Comparison of ENCODE assay signal across 10 cellular contexts in genomic region chr2:238158018-238158806, GRCh38. TPM values are rescaled to one million over a fixed set of nuclear protein-coding genes. Genes with fewer than 3 reads are reported as not detected.
DNase-seq lines count a peak whose midpoint lies in the region; ATAC-seq, FAIRE-seq and TF ChIP-seq lines count a peak whose summit lies in the region.
"Had no signal": no experiment of that assay in that cellular context is flagged by ENCODE, and none has a peak within 500 bp of the region (broad histone marks: within the 10 kb centered on the region; RNA-seq: fewer than 3 reads in every experiment).

No MANE protein-coding gene starts in this region.

- H3K4me3 Mint-ChIP-seq in memory B cell = peak overlapping the region; percentile 53
- no peak overlapping the region for H3K4me3 Mint-ChIP-seq in activated T-helper 17 cell treated with anti-CD3 and anti-CD28 coated beads, Interleukin-2, amount 50 U/mL, for 72 hours
- H3K4me3 Mint-ChIP-seq in activated CD4-positive, alpha-beta memory T cell treated with anti-CD3 and anti-CD28 coated beads for 36 hours = no peak overlapping the region

- H3K4me1 Mint-ChIP-seq in memory B cell = peaks cover 12% of the 10 kb centered on the region
- no peaks in the 10 kb centered on the region for H3K4me1 Mint-ChIP-seq in activated T-helper 17 cell treated with anti-CD3 and anti-CD28 coated beads, Interleukin-2, amount 50 U/mL, for 72 hours
- peaks cover 6% of the 10 kb centered on the region for H3K4me1 Mint-ChIP-seq in activated CD4-positive, alpha-beta memory T cell treated with anti-CD3 and anti-CD28 coated beads for 36 hours (ENCODE audit: low read depth)

- H3K27ac ChIP-seq in heart left ventricle = no peak overlapping the region
- no peak overlapping the region for H3K27ac ChIP-seq in right atrium auricular region
- no peak overlapping the region for H3K27ac ChIP-seq in upper lobe of left lung

- H3K9me3 ChIP-seq in heart left ventricle (no peaks in the 10 kb centered on the region), right atrium auricular region (no peaks in the 10 kb centered on the region), upper lobe of left lung (no peaks in the 10 kb centered on the region)

- TF ChIP-seq EP300 in upper lobe of left lung (IDR thresholded peaks at IDR 0.05) = no peak

- no peaks in the 10 kb centered on the region for H3K36me3 Mint-ChIP-seq in memory B cell
- H3K36me3 Mint-ChIP-seq in activated T-helper 17 cell treated with anti-CD3 and anti-CD28 coated beads, Interleukin-2, amount 50 U/mL, for 72 hours (ENCODE audit: low read depth) = no peaks in the 10 kb centered on the region
- H3K36me3 Mint-ChIP-seq in activated CD4-positive, alpha-beta memory T cell treated with anti-CD3 and anti-CD28 coated beads for 36 hours = no peaks in the 10 kb centered on the region

- DNase-seq in heart left ventricle = peak in 4 of 5 donors; percentile 7 to 52 (median 22)
- DNase-seq in right atrium auricular region (ENCODE audit: low spot score) = no peak
- DNase-seq in bronchial epithelial cell (ENCODE audit: low read depth) = no peak
- no peak for DNase-seq in memory B cell (ENCODE audit: low spot score in 2 of 2)
- peak in 1 of 2 donors; percentile 69 for DNase-seq in upper lobe of left lung
- no peak for DNase-seq in OCI-M2 (lab: John Stamatoyannopoulos, UW; ENCODE audit: unreplicated experiment)
- no peak for DNase-seq in activated CD4-positive, alpha-beta memory T cell treated with anti-CD3 and anti-CD28 coated beads for 36 hours
- DNase-seq: activated gamma-delta T cell treated with Interleukin-2 at 50 U/mL for 16 hours had no signal

- H3K36me3 ChIP-seq in heart left ventricle (no peaks in the 10 kb centered on the region), right atrium auricular region (no peaks in the 10 kb centered on the region), bronchial epithelial cell (ENCODE audit: control insufficient read depth, insufficient read depth, low read length) (no peaks in the 10 kb centered on the region), upper lobe of left lung (no peaks in the 10 kb centered on the region)

- H3K27me3 ChIP-seq in heart left ventricle (peaks cover 2 to 31% (median 17%) of the 10 kb centered on the region in 9 donors), right atrium auricular region (no peaks in the 10 kb centered on the region), bronchial epithelial cell (ENCODE audit: control insufficient read depth, insufficient read depth, low read length) (no peaks in the 10 kb centered on the region), upper lobe of left lung (peaks cover 0 to 27% (median 9%) of the 10 kb centered on the region in 4 donors)

- TF ChIP-seq CTCF in heart left ventricle (IDR thresholded peaks at IDR 0.05) = no peak
- no peak for TF ChIP-seq CTCF in right atrium auricular region (IDR thresholded peaks at IDR 0.05)
- no peak for TF ChIP-seq CTCF in bronchial epithelial cell (IDR thresholded peaks at IDR 0.05; ENCODE audit: insufficient read depth, low read length, severe bottlenecking)
- no peak for TF ChIP-seq CTCF in upper lobe of left lung (IDR thresholded peaks at IDR 0.05)

- H3K4me3 ChIP-seq in heart left ventricle (peak overlapping the region in 7 of 12 donors; percentile 15 to 41 (median 24)), right atrium auricular region (peak overlapping the region in 1 of 2 donors; percentile 42), bronchial epithelial cell (ENCODE audit: low read depth, low read length) (peak overlapping the region; percentile 42), upper lobe of left lung (peak overlapping the region in 3 of 4 donors; percentile 33 to 41 (median 41))

- CTCF ChIA-PET in activated CD4-positive, alpha-beta memory T cell treated with anti-CD3 and anti-CD28 coated beads for 36 hours (lab: Charles Lee) = no interaction called here

- no peak for ATAC-seq in heart left ventricle
- ATAC-seq in memory B cell (ENCODE audit: low read depth) = no peak
- ATAC-seq in upper lobe of left lung (ENCODE audit: low FRiP score in 2 of 2) = no peak
- no peak for ATAC-seq in activated T-helper 17 cell treated with anti-CD3 and anti-CD28 coated beads, Interleukin-2, amount 50 U/mL, for 72 hours (replicated peaks)

- POLR2A ChIA-PET in activated CD4-positive, alpha-beta memory T cell treated with anti-CD3 and anti-CD28 coated beads for 36 hours (lab: Charles Lee) = no interaction called here

- no peak for FAIRE-seq in bronchial epithelial cell (lab: Jason Lieb, UNC)

- 37 to 50% (median 44%) methylated on average over 30 to 41 of the region's 41 CpGs for WGBS in heart left ventricle, 4 donors
- 11 to 39% methylated on average over 12 to 40 of the region's 41 CpGs for WGBS in upper lobe of left lung, 2 donors

- H3K27ac Mint-ChIP-seq in memory B cell = no peak overlapping the region
- H3K27ac Mint-ChIP-seq in activated T-helper 17 cell treated with anti-CD3 and anti-CD28 coated beads, Interleukin-2, amount 50 U/mL, for 72 hours = no peak overlapping the region
- H3K27ac Mint-ChIP-seq in activated CD4-positive, alpha-beta memory T cell treated with anti-CD3 and anti-CD28 coated beads for 36 hours = no peak overlapping the region

- no peak for TF ChIP-seq POLR2A in heart left ventricle (IDR thresholded peaks at IDR 0.05)
- no peak for TF ChIP-seq POLR2A in upper lobe of left lung (IDR thresholded peaks at IDR 0.05)

- peaks cover 6% of the 10 kb centered on the region for H3K27me3 Mint-ChIP-seq in memory B cell
- H3K27me3 Mint-ChIP-seq in activated T-helper 17 cell treated with anti-CD3 and anti-CD28 coated beads, Interleukin-2, amount 50 U/mL, for 72 hours = peaks cover 7% of the 10 kb centered on the region
- H3K27me3 Mint-ChIP-seq in activated CD4-positive, alpha-beta memory T cell treated with anti-CD3 and anti-CD28 coated beads for 36 hours = peaks cover 14% of the 10 kb centered on the region

- peaks cover 3% of the 10 kb centered on the region for H3K9me3 Mint-ChIP-seq in memory B cell
- H3K9me3 Mint-ChIP-seq in activated T-helper 17 cell treated with anti-CD3 and anti-CD28 coated beads, Interleukin-2, amount 50 U/mL, for 72 hours = no peaks in the 10 kb centered on the region
- H3K9me3 Mint-ChIP-seq in activated CD4-positive, alpha-beta memory T cell treated with anti-CD3 and anti-CD28 coated beads for 36 hours = peaks cover 2% of the 10 kb centered on the region

- intact Hi-C loops in heart left ventricle (cut with DNase I) = loop anchor here in 2 of 10 donors (5.0 to 10.0 kb wide), 2 partner anchors 97 to 104 kb away; no protein-coding TSS in a partner anchor
- intact Hi-C loops in activated CD4-positive, alpha-beta memory T cell treated with anti-CD3 and anti-CD28 coated beads for 36 hours (cut with micrococcal nuclease) = loop anchor here (2.0 kb wide), 1 partner anchor 105 kb away; no protein-coding TSS in a partner anchor

- H3K4me1 ChIP-seq in heart left ventricle (peaks cover 0 to 23% (median 6%) of the 10 kb centered on the region in 12 donors), right atrium auricular region (peaks cover 0 to 15% of the 10 kb centered on the region in 2 donors), upper lobe of left lung (peaks cover 12 to 30% (median 17%) of the 10 kb centered on the region in 4 donors)

RNA-seq across cellular contexts. Expression of gene ERFE, which starts 0.6 kb away (rescaled TPM):
- total RNA-seq in heart left ventricle = 1 to 10 TPM in 1 of 9 donors, under 1 TPM in 5, not detected in 3; 0.23 to 1.8 (median 0.65) TPM
- polyA plus RNA-seq in heart left ventricle = under 1 TPM; 0.08 to 0.36 TPM
- 1 to 10 TPM in 1 of 2 donors, under 1 TPM in 1; 0.33 to 1.5 TPM for total RNA-seq in right atrium auricular region
- 4.2 and 5.8 TPM in 2 replicates for total RNA-seq in bronchial epithelial cell
- total RNA-seq in upper lobe of left lung = 1 to 10 TPM in 1 of 6 donors, under 1 TPM in 2, not detected in 3; 0.30 to 1.1 (median 0.43) TPM
- total RNA-seq in activated T-helper 17 cell treated with anti-CD3 and anti-CD28 coated beads, Interleukin-2, amount 50 U/mL, for 72 hours = not detected
- not detected for total RNA-seq in activated CD4-positive, alpha-beta memory T cell treated with anti-CD3 and anti-CD28 coated beads for 36 hours

RNA-seq across cellular contexts. Expression of gene KLHL30, which starts 19.7 kb away (rescaled TPM):
- 10 to 100 TPM; 19.8 to 43.7 (median 23.2) TPM for total RNA-seq in heart left ventricle
- polyA plus RNA-seq in heart left ventricle = 10 to 100 TPM in 1 of 2 donors, 1 to 10 TPM in 1; 5.1 to 10.7 TPM
- total RNA-seq in right atrium auricular region = 10 to 100 TPM; 24.9 to 29.0 TPM
- total RNA-seq in bronchial epithelial cell = 0.26 and 0.38 TPM in 2 replicates
- total RNA-seq in upper lobe of left lung = 1 to 10 TPM in 2 of 6 donors, under 1 TPM in 2, not detected in 2; 0.30 to 1.3 (median 0.97) TPM
- total RNA-seq in activated T-helper 17 cell treated with anti-CD3 and anti-CD28 coated beads, Interleukin-2, amount 50 U/mL, for 72 hours = not detected
- not detected for total RNA-seq in activated CD4-positive, alpha-beta memory T cell treated with anti-CD3 and anti-CD28 coated beads for 36 hours
- total RNA-seq: HT1080 had no signal

RNA-seq across cellular contexts. Expression of gene ILKAP, which starts 45.3 kb away (rescaled TPM):
- total RNA-seq in heart left ventricle (10 to 100 TPM; 12.4 to 27.7 (median 23.4) TPM), right atrium auricular region (10 to 100 TPM; 15.9 to 17.6 TPM), bronchial epithelial cell (25.0 and 31.4 TPM in 2 replicates), upper lobe of left lung (10 to 100 TPM; 35.2 to 67.1 (median 40.7) TPM)
- polyA plus RNA-seq in heart left ventricle = 10 to 100 TPM; 33.7 to 41.7 TPM
- 10 to 100 TPM; 33.6 to 53.6 TPM for total RNA-seq in activated T-helper 17 cell treated with anti-CD3 and anti-CD28 coated beads, Interleukin-2, amount 50 U/mL, for 72 hours
- total RNA-seq in activated CD4-positive, alpha-beta memory T cell treated with anti-CD3 and anti-CD28 coated beads for 36 hours = 10 to 100 TPM; 46.7 to 50.2 TPM

RNA-seq across cellular contexts. Expression of gene ESPNL, which starts 58.1 kb away (rescaled TPM):
- 1 to 10 TPM in 1 of 9 donors, under 1 TPM in 7, not detected in 1; 0.05 to 1.2 (median 0.23) TPM for total RNA-seq in heart left ventricle
- polyA plus RNA-seq in heart left ventricle = under 1 TPM in 1 of 2 donors, not detected in 1; 0.27 TPM
- 1 to 10 TPM in 1 of 2 donors, under 1 TPM in 1; 0.26 to 2.0 TPM for total RNA-seq in right atrium auricular region
- total RNA-seq in bronchial epithelial cell = under 0.01 TPM in 1 of 2 replicates, not detected in the other
- 1 to 10 TPM in 1 of 6 donors, under 1 TPM in 3, not detected in 2; 0.10 to 3.1 (median 0.38) TPM for total RNA-seq in upper lobe of left lung
- 1 to 10 TPM in 1 of 2 donors, under 1 TPM in 1; 0.39 to 1.0 TPM for total RNA-seq in activated T-helper 17 cell treated with anti-CD3 and anti-CD28 coated beads, Interleukin-2, amount 50 U/mL, for 72 hours
- under 1 TPM; 0.12 to 0.14 TPM for total RNA-seq in activated CD4-positive, alpha-beta memory T cell treated with anti-CD3 and anti-CD28 coated beads for 36 hours

Comparison
In these comparisons a context has a peak if more than half of its experiments do, and no peak if none do; other contexts are left out.
1. DNase-seq: peak in heart left ventricle (4 of 5); none in right atrium auricular region (single experiment), bronchial epithelial cell (single experiment), memory B cell (0 of 2), OCI-M2 (single experiment) and activated CD4-positive, alpha-beta memory T cell treated with anti-CD3 and anti-CD28 coated beads for 36 hours (single experiment).
2. RNA of gene KLHL30, which starts 19.7 kb away (total RNA-seq): 24.9 to 29.0 TPM in right atrium auricular region and 19.8 to 43.7 TPM in heart left ventricle; 0.30 to 1.3 TPM in upper lobe of left lung, 0.26 to 0.38 TPM in bronchial epithelial cell, not detected in activated T-helper 17 cell treated with anti-CD3 and anti-CD28 coated beads, Interleukin-2, amount 50 U/mL, for 72 hours and not detected in activated CD4-positive, alpha-beta memory T cell treated with anti-CD3 and anti-CD28 coated beads for 36 hours; every median in the first group is over 4 times any median in the second.